In the genomic region with DNA sequence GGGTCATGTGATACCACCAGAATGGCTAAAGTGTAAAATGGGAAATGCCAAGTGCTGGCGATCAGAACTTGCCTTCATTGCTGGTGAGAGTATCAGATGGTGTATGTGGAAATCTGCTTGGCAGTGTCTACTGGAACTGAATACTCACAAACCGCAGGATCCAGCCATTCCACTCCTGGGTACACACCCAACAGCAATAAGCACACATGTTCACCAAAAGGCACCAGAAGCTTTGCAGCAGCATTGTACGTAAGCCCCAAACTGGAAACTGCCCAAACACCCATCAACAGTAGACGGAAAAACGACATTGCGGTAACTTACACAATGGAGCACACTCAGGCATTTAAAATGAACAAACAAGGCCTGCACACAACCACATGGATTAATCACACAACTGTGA, we compare ENCODE assay signal across 23 cellular contexts. TPM values are rescaled to one million over a fixed set of nuclear protein-coding genes. Genes with fewer than 3 reads are reported as not detected.
A peak's percentile ranks its signal among the peaks of the same experiment; 100 is the strongest.
DNase-seq lines count a peak whose midpoint lies in the region; ATAC-seq and TF ChIP-seq lines count a peak whose summit lies in the region.
"Had no signal": no experiment of that assay in that cellular context is flagged by ENCODE, and none has a peak within 500 bp of the region (broad histone marks: within the 10 kb centered on the region; RNA-seq: fewer than 3 reads in every experiment).

No MANE protein-coding gene starts in this region.

- no peaks in the 10 kb centered on the region for H3K9me3 Mint-ChIP-seq in HFFc6
- H3K9me3 Mint-ChIP-seq in naive thymus-derived CD4-positive, alpha-beta T cell: peaks cover 0 to 2% (median 0%) of the 10 kb centered on the region in 11 donors
- H3K9me3 Mint-ChIP-seq: activated naive CD4-positive, alpha-beta T cell treated with anti-CD3 and anti-CD28 coated beads, Interleukin-2, amount 50 U/mL, for 72 hours; natural killer cell; stimulated activated naive CD8-positive, alpha-beta T cell treated with anti-CD3 and anti-CD28 coated beads, Interleukin-15, Interleukin-2, amounts not matched to agents 100 ng/mL and 50 ng/mL, for 24 hours had no signal

- no peak overlapping the region for H3K18ac ChIP-seq in mesendoderm (ENCODE audit: low read length)

- no peak overlapping the region for H2AK5ac ChIP-seq in mesendoderm (ENCODE audit: low read length)

- ATAC-seq in right lobe of liver (peak; percentile 43 to 61 (median 51)), GM21526 (IDR thresholded peaks at IDR 0.05; ENCODE audit: low FRiP score, unreplicated experiment) (no peak)
- ATAC-seq in naive thymus-derived CD4-positive, alpha-beta T cell: no peak
- ATAC-seq: activated naive CD4-positive, alpha-beta T cell treated with anti-CD3 and anti-CD28 coated beads, Interleukin-2, amount 50 U/mL, for 72 hours; HCT116; natural killer cell had no signal

- no peak overlapping the region for H4K8ac ChIP-seq in mesendoderm (ENCODE audit: low read depth, low read length)

- no peak for TF ChIP-seq CTCF in AG09309 (IDR thresholded peaks at IDR 0.05; ENCODE audit: control insufficient read depth, insufficient read depth, low read depth, low read length, missing control alignments)
- no peak for TF ChIP-seq CTCF in HFFc6 (IDR thresholded peaks at IDR 0.05)
- no peak for TF ChIP-seq CTCF in astrocyte of the spinal cord (IDR thresholded peaks at IDR 0.05; ENCODE audit: low read depth, low read length)
- TF ChIP-seq CTCF in right lobe of liver (IDR thresholded peaks at IDR 0.05): no peak

- no peak for TF ChIP-seq POLR2A in right lobe of liver (IDR thresholded peaks at IDR 0.05)

- no peaks in the 10 kb centered on the region for H3K27me3 ChIP-seq in right lobe of liver
- no peaks in the 10 kb centered on the region for H3K27me3 ChIP-seq in naive thymus-derived CD4-positive, alpha-beta T cell (ENCODE audit: control insufficient read depth in 2 of 2, insufficient read depth in 2 of 2, low read length in 2 of 2)
- H3K27me3 ChIP-seq in mesendoderm (ENCODE audit: insufficient read depth, low read length, poor library complexity): no peaks in the 10 kb centered on the region
- H3K27me3 ChIP-seq: cardiac muscle cell, uterus had no signal

- no peak overlapping the region for H3K23ac ChIP-seq in mesendoderm (ENCODE audit: low read length)

- H3K36me3 ChIP-seq in right lobe of liver: no peaks in the 10 kb centered on the region
- H3K36me3 ChIP-seq in naive thymus-derived CD4-positive, alpha-beta T cell (ENCODE audit: control insufficient read depth in 2 of 3, insufficient read depth in 3 of 3, low read length in 3 of 3): no peaks in the 10 kb centered on the region
- no peaks in the 10 kb centered on the region for H3K36me3 ChIP-seq in mesendoderm (ENCODE audit: control insufficient read depth, insufficient read depth, low read length)
- H3K36me3 ChIP-seq: cardiac muscle cell, left ventricle myocardium inferior, prostate gland, uterus had no signal

- H3K27ac ChIP-seq in right lobe of liver: no peak overlapping the region
- H3K27ac ChIP-seq in naive thymus-derived CD4-positive, alpha-beta T cell (ENCODE audit: low read depth, low read length): no peak overlapping the region
- no peak overlapping the region for H3K27ac ChIP-seq in mesendoderm (ENCODE audit: low read depth, low read length)
- H3K27ac ChIP-seq: cardiac muscle cell, left ventricle myocardium inferior, prostate gland, uterus had no signal

- H3K4me3 Mint-ChIP-seq in HFFc6: no peak overlapping the region
- H3K4me3 Mint-ChIP-seq in naive thymus-derived CD4-positive, alpha-beta T cell: no peak overlapping the region
- H3K4me3 Mint-ChIP-seq: natural killer cell; stimulated activated naive CD8-positive, alpha-beta T cell treated with anti-CD3 and anti-CD28 coated beads, Interleukin-15, Interleukin-2, amounts not matched to agents 100 ng/mL and 50 ng/mL, for 24 hours had no signal

- no peak overlapping the region for H3K56ac ChIP-seq in mesendoderm (ENCODE audit: low read length)

- no peaks in the 10 kb centered on the region for H3K4me1 Mint-ChIP-seq in HFFc6 (ENCODE audit: low read depth)
- peaks cover 0 to 2% (median 0%) of the 10 kb centered on the region in 7 donors for H3K4me1 Mint-ChIP-seq in naive thymus-derived CD4-positive, alpha-beta T cell
- H3K4me1 Mint-ChIP-seq: natural killer cell had no signal

- H3K4me3 ChIP-seq in AG09309 (ENCODE audit: control insufficient read depth, low read depth, low read length): no peak overlapping the region
- no peak overlapping the region for H3K4me3 ChIP-seq in astrocyte of the spinal cord (ENCODE audit: low read depth, low read length)
- no peak overlapping the region for H3K4me3 ChIP-seq in right lobe of liver
- no peak overlapping the region for H3K4me3 ChIP-seq in naive thymus-derived CD4-positive, alpha-beta T cell (ENCODE audit: low read length)
- no peak overlapping the region for H3K4me3 ChIP-seq in mesendoderm (ENCODE audit: low read length)
- H3K4me3 ChIP-seq: cardiac muscle cell, left ventricle myocardium inferior, prostate gland, uterus had no signal

- WGBS in right lobe of liver (ENCODE audit: insufficient coverage, low coverage, low lambda C conversion rate, missing lambda C conversion rate): 58% methylated on average over 6 of the region's 6 CpGs
- no CpG with 5 or more reads among the region's 6 CpGs for WGBS in mesendoderm (ENCODE audit: extremely low coverage, insufficient coverage, low lambda C conversion rate)

- H2BK120ac ChIP-seq in mesendoderm (ENCODE audit: low read depth, low read length): no peak overlapping the region

- no peak overlapping the region for H3K4ac ChIP-seq in mesendoderm (ENCODE audit: low read depth, low read length)

- H3K4me2 ChIP-seq in mesendoderm (ENCODE audit: low read length): no peak overlapping the region

- CTCF ChIA-PET in naive thymus-derived CD4-positive, alpha-beta T cell (lab: Charles Lee): no interaction called here

- in situ Hi-C loops in astrocyte of the spinal cord (cut with HindIII; ENCODE audit: low sequenced_read_pairs): no loop called here

- no peak overlapping the region for H2BK15ac ChIP-seq in mesendoderm (replicated peaks; ENCODE audit: low read depth)

- DNase-seq in AG09309 (ENCODE audit: low read depth) (peak; percentile 80), HFFc6 (peak; percentile 3), astrocyte of the spinal cord (ENCODE audit: low read depth, low spot score) (peak; percentile 9), right lobe of liver (peak in 1 of 3 donors; percentile 62), mesendoderm (no peak)
- DNase-seq in naive thymus-derived CD4-positive, alpha-beta T cell: no peak
- no peak for DNase-seq in activated effector memory CD4-positive, alpha-beta T cell treated with anti-CD3 and anti-CD28 coated beads, Interleukin-2, amount 50 U/mL, for 16 hours
- DNase-seq: activated T-cell treated with anti-CD3 and anti-CD28 coated beads, Interleukin-2, amount 50 U/mL, for 1 hour; IMR-90; left ventricle myocardium inferior; natural killer cell; RPMI8226; SW 1271; uterus had no signal

- intact Hi-C loops in right lobe of liver (cut with DNase I): no loop called here
- intact Hi-C loops in naive thymus-derived CD4-positive, alpha-beta T cell (cut with micrococcal nuclease): no loop called here

- POLR2A ChIA-PET in naive thymus-derived CD4-positive, alpha-beta T cell (lab: Charles Lee): no interaction called here

- H3K9ac ChIP-seq in mesendoderm (ENCODE audit: low read length): no peak overlapping the region

- H3K79me2 ChIP-seq in mesendoderm (ENCODE audit: control insufficient read depth, insufficient read depth, low read length): no peaks in the 10 kb centered on the region

- no peaks in the 10 kb centered on the region for H3K79me1 ChIP-seq in mesendoderm (ENCODE audit: low read length)

- H3K27me3 Mint-ChIP-seq in HFFc6 (ENCODE audit: insufficient read depth): peaks cover 17% of the 10 kb centered on the region
- H3K27me3 Mint-ChIP-seq in naive thymus-derived CD4-positive, alpha-beta T cell: peaks cover 0 to 8% (median 0%) of the 10 kb centered on the region in 5 donors

- peaks cover 0 to 29% (median 14%) of the 10 kb centered on the region in 4 donors for H3K4me1 ChIP-seq in right lobe of liver
- no peaks in the 10 kb centered on the region for H3K4me1 ChIP-seq in naive thymus-derived CD4-positive, alpha-beta T cell (ENCODE audit: control insufficient read depth in 2 of 2, insufficient read depth in 2 of 2, low read length in 2 of 2)
- H3K4me1 ChIP-seq in mesendoderm (ENCODE audit: control insufficient read depth, low read depth, low read length): no peaks in the 10 kb centered on the region
- H3K4me1 ChIP-seq: prostate gland, uterus had no signal

- no peaks in the 10 kb centered on the region for H3K36me3 Mint-ChIP-seq in HFFc6 (ENCODE audit: low read depth)
- H3K36me3 Mint-ChIP-seq in naive thymus-derived CD4-positive, alpha-beta T cell: no peaks in the 10 kb centered on the region
- H3K36me3 Mint-ChIP-seq: activated naive CD4-positive, alpha-beta T cell treated with anti-CD3 and anti-CD28 coated beads, Interleukin-2, amount 50 U/mL, for 72 hours; natural killer cell had no signal

- no peak overlapping the region for H3K27ac Mint-ChIP-seq in HFFc6
- no peak overlapping the region for H3K27ac Mint-ChIP-seq in naive thymus-derived CD4-positive, alpha-beta T cell
- H3K27ac Mint-ChIP-seq: activated naive CD4-positive, alpha-beta T cell treated with anti-CD3 and anti-CD28 coated beads, Interleukin-2, amount 50 U/mL, for 72 hours; natural killer cell; stimulated activated naive CD8-positive, alpha-beta T cell treated with anti-CD3 and anti-CD28 coated beads, Interleukin-15, Interleukin-2, amounts not matched to agents 100 ng/mL and 50 ng/mL, for 24 hours had no signal

- H2BK5ac ChIP-seq in mesendoderm (ENCODE audit: low read length): no peak overlapping the region

- H4K5ac ChIP-seq in mesendoderm (ENCODE audit: low read length): no peak overlapping the region

- no peaks in the 10 kb centered on the region for H3K9me3 ChIP-seq in right lobe of liver
- H3K9me3 ChIP-seq in naive thymus-derived CD4-positive, alpha-beta T cell (ENCODE audit: control insufficient read depth in 2 of 3, low read length in 3 of 3): no peaks in the 10 kb centered on the region
- H3K9me3 ChIP-seq: left ventricle myocardium inferior, prostate gland, uterus had no signal

RNA-seq across cellular contexts. Expression of gene BPIFA2, which starts 37.4 kb away (rescaled TPM):
- total RNA-seq in HFFc6 (2021; fragmentation: NEBNext Ultra II Directional; extraction: Animal tissue kit (Norgen Biotek cat#: 25700)): not detected
- total RNA-seq in right lobe of liver: not detected
- not detected for total RNA-seq in naive thymus-derived CD4-positive, alpha-beta T cell
- not detected for polyA plus RNA-seq in naive thymus-derived CD4-positive, alpha-beta T cell
- polyA plus RNA-seq in mesendoderm (2013, experiment 1 of 2): not detected
- polyA plus RNA-seq in mesendoderm (2013, experiment 2 of 2): not detected
- total RNA-seq: activated naive CD4-positive, alpha-beta T cell treated with anti-CD3 and anti-CD28 coated beads, Interleukin-2, amount 50 U/mL, for 72 hours; cardiac muscle cell; fibroblast of villous mesenchyme; G401; IMR-90; left ventricle myocardium inferior; natural killer cell; prostate gland; uterus had no signal
- polyA plus RNA-seq: AG04450, cardiac muscle cell, IMR-90 had no signal

RNA-seq across cellular contexts. Expression of gene BPIFB4, which starts 51.1 kb away (rescaled TPM):
- not detected for total RNA-seq in HFFc6 (2021; fragmentation: NEBNext Ultra II Directional; extraction: Animal tissue kit (Norgen Biotek cat#: 25700))
- total RNA-seq in right lobe of liver: not detected
- total RNA-seq in naive thymus-derived CD4-positive, alpha-beta T cell: not detected
- polyA plus RNA-seq in naive thymus-derived CD4-positive, alpha-beta T cell: not detected
- polyA plus RNA-seq in mesendoderm (2013, experiment 1 of 2): 0.11 TPM
- 0.17 TPM for polyA plus RNA-seq in mesendoderm (2013, experiment 2 of 2)
- total RNA-seq: activated naive CD4-positive, alpha-beta T cell treated with anti-CD3 and anti-CD28 coated beads, Interleukin-2, amount 50 U/mL, for 72 hours; cardiac muscle cell; fibroblast of villous mesenchyme; G401; IMR-90; left ventricle myocardium inferior; natural killer cell; uterus had no signal
- polyA plus RNA-seq: AG04450, cardiac muscle cell, IMR-90 had no signal

Comparison
In these comparisons a context has a peak if more than half of its experiments do, and no peak if none do; other contexts are left out.
1. DNase-seq: peak in AG09309 (single experiment), HFFc6 (single experiment) and astrocyte of the spinal cord (single experiment); none in naive thymus-derived CD4-positive, alpha-beta T cell (0 of 9), mesendoderm (single experiment) and activated effector memory CD4-positive, alpha-beta T cell treated with anti-CD3 and anti-CD28 coated beads, Interleukin-2, amount 50 U/mL, for 16 hours (single experiment).
2. ATAC-seq: peak in right lobe of liver (4 of 4); none in naive thymus-derived CD4-positive, alpha-beta T cell (single experiment) and GM21526 (single experiment).